Comparison of ENCODE assay signal across 25 cellular contexts in the genomic region with DNA sequence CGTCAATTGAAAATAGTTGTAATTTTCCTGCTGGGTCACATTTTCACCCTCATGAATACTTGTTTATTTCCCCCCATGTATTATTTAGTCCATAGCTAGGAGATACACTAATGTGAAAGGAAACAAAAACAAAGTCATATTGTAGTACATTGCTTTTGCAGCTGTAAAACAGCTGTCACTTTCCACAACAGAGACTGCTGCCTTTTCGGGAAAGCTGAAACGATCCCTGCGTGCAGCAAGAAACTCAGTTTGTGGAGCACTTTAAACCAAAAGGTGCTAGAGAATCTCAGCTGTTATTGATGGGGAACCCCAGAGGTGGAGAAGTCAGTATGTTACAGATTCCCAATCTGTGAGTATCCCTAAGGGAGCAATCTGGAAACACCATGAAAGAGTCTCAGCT. TPM values are rescaled to one million over a fixed set of nuclear protein-coding genes. Genes with fewer than 3 reads are reported as not detected.
DNase-seq lines count a peak whose midpoint lies in the region; ATAC-seq, FAIRE-seq and TF ChIP-seq lines count a peak whose summit lies in the region.
"Had no signal": no experiment of that assay in that cellular context is flagged by ENCODE, and none has a peak within 500 bp of the region (broad histone marks: within the 10 kb centered on the region; RNA-seq: fewer than 3 reads in every experiment).

No MANE protein-coding gene starts in this region.

- H3K4me3 ChIP-seq in AG10803 (ENCODE audit: low read length) (peak overlapping the region; percentile 47), OCI-LY1 (ENCODE audit: low read depth, low read length, poor library complexity, severe bottlenecking) (no peak overlapping the region), choroid plexus epithelial cell (ENCODE audit: low read depth, low read length) (peak overlapping the region; percentile 2)
- H3K4me3 ChIP-seq: hepatocyte, suprapubic skin had no signal

- no peaks in the 10 kb centered on the region for H3K9me2 ChIP-seq in OCI-LY1 (ENCODE audit: low read depth, low read length)

- peaks cover 89% of the 10 kb centered on the region for H3K79me2 ChIP-seq in OCI-LY1 (ENCODE audit: insufficient read depth, low read length)

- peak overlapping the region; percentile 16; the same call in 1 of the 2 replicates for H3K9ac ChIP-seq in OCI-LY1 (ENCODE audit: low read length)

- no peaks in the 10 kb centered on the region for H3F3A ChIP-seq in OCI-LY1 (ENCODE audit: insufficient read depth, low read length)

- peaks cover 2% of the 10 kb centered on the region for H3K36me3 Mint-ChIP-seq in neural crest cell (ENCODE audit: low read depth)
- H3K36me3 Mint-ChIP-seq: CD4-positive, CD25-positive, alpha-beta regulatory T cell had no signal

- H3K4me1 Mint-ChIP-seq in neural crest cell = peaks cover 49% of the 10 kb centered on the region

- H3K27ac Mint-ChIP-seq in neural crest cell (ENCODE audit: unreplicated experiment) = no peak overlapping the region
- H3K27ac Mint-ChIP-seq: activated CD4-positive, alpha-beta memory T cell treated with anti-CD3 and anti-CD28 coated beads, Interleukin-2, amount 10 ng/mL, durations not matched to agents 7 days and 5 days; effector memory CD8-positive, alpha-beta T cell had no signal

- peaks cover 45% of the 10 kb centered on the region for H3K36me3 ChIP-seq in OCI-LY1 (ENCODE audit: insufficient read depth, low read length)
- H3K36me3 ChIP-seq: suprapubic skin had no signal

- peak overlapping the region; percentile 38 for H3K4me2 ChIP-seq in OCI-LY1 (ENCODE audit: low read length)
- H3K4me2 ChIP-seq: hepatocyte had no signal

- no peaks in the 10 kb centered on the region for H3K27me3 Mint-ChIP-seq in neural crest cell (ENCODE audit: low read depth)
- H3K27me3 Mint-ChIP-seq: activated CD4-positive, alpha-beta memory T cell treated with anti-CD3 and anti-CD28 coated beads, Interleukin-2, amount 10 ng/mL, durations not matched to agents 7 days and 5 days; CD4-positive, CD25-positive, alpha-beta regulatory T cell; effector memory CD8-positive, alpha-beta T cell had no signal

- no peaks in the 10 kb centered on the region for H3K9me3 ChIP-seq in OCI-LY1 (ENCODE audit: low read length)
- H3K9me3 ChIP-seq: suprapubic skin had no signal

- FAIRE-seq in GM12892 (lab: Jason Lieb, UNC) = no peak
- FAIRE-seq: islet of Langerhans had no signal

- TF ChIP-seq CTCF in AG10803 (conservative IDR thresholded peaks at IDR 0.05; ENCODE audit: low read length) (no peak), OCI-LY1 (IDR thresholded peaks at IDR 0.05; ENCODE audit: low read length) (no peak), choroid plexus epithelial cell (conservative IDR thresholded peaks at IDR 0.05; ENCODE audit: low read depth, low read length) (no peak), neural crest cell (conservative IDR thresholded peaks at IDR 0.05) (no peak)

- TF ChIP-seq POLR2A in GM12892 (IDR thresholded peaks at IDR 0.05; ENCODE audit: low read depth, low read length) = no peak

- DNase-seq in AG10803 (ENCODE audit: low read depth) (no peak), choroid plexus epithelial cell (ENCODE audit: low read depth) (peak; percentile 24), neural crest cell (ENCODE audit: low read depth, low spot score) (no peak), GM12892 (ENCODE audit: insufficient read length) (no peak), mesenteric fat pad (ENCODE audit: low spot score) (no peak), DMS79 (lab: John Stamatoyannopoulos, UW) (no peak)
- DNase-seq: ACHN; activated CD4-positive, alpha-beta memory T cell treated with anti-CD3 and anti-CD28 coated beads, Interleukin-2, amount 10 ng/mL, durations not matched to agents 7 days and 5 days; activated naive CD4-positive, alpha-beta T cell; activated T-cell treated with anti-CD3 and anti-CD28 coated beads, Interleukin-2, amount 50 U/mL, for 1 hour; aorta; CD4-positive, CD25-positive, alpha-beta regulatory T cell; effector memory CD8-positive, alpha-beta T cell; NCI-H1930; NCI-H446 treated with DMSO at 0.1 percent for 48 hours; WERI-Rb-1 had no signal

- no peak for ATAC-seq in HG03469 (IDR thresholded peaks at IDR 0.05; ENCODE audit: unreplicated experiment)
- ATAC-seq: effector memory CD8-positive, alpha-beta T cell had no signal

- peaks cover 47% of the 10 kb centered on the region for H3K4me1 ChIP-seq in OCI-LY1 (ENCODE audit: insufficient read depth, low read length, severe bottlenecking)

- H2AFZ ChIP-seq in OCI-LY1 (ENCODE audit: low read length) = no peak overlapping the region
- H2AFZ ChIP-seq: hepatocyte had no signal

- peaks cover 2% of the 10 kb centered on the region for H3K9me3 Mint-ChIP-seq in neural crest cell
- H3K9me3 Mint-ChIP-seq: CD4-positive, CD25-positive, alpha-beta regulatory T cell had no signal

- no peaks in the 10 kb centered on the region for H4K20me1 ChIP-seq in OCI-LY1 (ENCODE audit: insufficient read depth, low read length)

- H3K27ac ChIP-seq in OCI-LY1 (ENCODE audit: low read depth, low read length, poor library complexity, severe bottlenecking) = no peak overlapping the region
- H3K27ac ChIP-seq: hepatocyte, suprapubic skin, WERI-Rb-1 had no signal

- peak overlapping the region; percentile 1 for H3K4me3 Mint-ChIP-seq in neural crest cell
- H3K4me3 Mint-ChIP-seq: activated CD4-positive, alpha-beta memory T cell treated with anti-CD3 and anti-CD28 coated beads, Interleukin-2, amount 10 ng/mL, durations not matched to agents 7 days and 5 days; CD4-positive, CD25-positive, alpha-beta regulatory T cell; effector memory CD8-positive, alpha-beta T cell had no signal

- H3K27me3 ChIP-seq in OCI-LY1 (ENCODE audit: insufficient read depth, low read length) = no peaks in the 10 kb centered on the region
- H3K27me3 ChIP-seq: hepatocyte, suprapubic skin had no signal

RNA-seq across cellular contexts. Expression of a gene that starts 4.2 kb away (rescaled TPM):
- 91.7 and 104 TPM in 2 replicates for total RNA-seq in neural crest cell
- polyA plus RNA-seq in GM12892 (2012; ENCODE audit: missing spikeins) = 41.6 TPM
- 9.4 TPM for total RNA-seq in mesenteric fat pad

RNA-seq across cellular contexts. Expression of a gene that starts 36.3 kb away (rescaled TPM):
- total RNA-seq in neural crest cell (22.7 and 25.0 TPM in 2 replicates), mesenteric fat pad (0.71 TPM)
- 0.51 TPM for polyA plus RNA-seq in GM12892 (2012; ENCODE audit: missing spikeins)
- total RNA-seq: lung microvascular endothelial cell had no signal

RNA-seq across cellular contexts. Expression of a gene that starts 48.3 kb away (rescaled TPM):
- total RNA-seq in neural crest cell = 0.21 TPM in 1 of 2 replicates, not detected in the other
- polyA plus RNA-seq in GM12892 (2012; ENCODE audit: missing spikeins) = not detected
- not detected for total RNA-seq in mesenteric fat pad
- total RNA-seq: activated CD4-positive, alpha-beta memory T cell treated with anti-CD3 and anti-CD28 coated beads, Interleukin-2, amount 10 ng/mL, durations not matched to agents 7 days and 5 days; CD4-positive, CD25-positive, alpha-beta regulatory T cell; hepatocyte; lung microvascular endothelial cell; pulmonary artery endothelial cell; suprapubic skin; T-helper 1 cell treated with Interleukin-12 subunit alpha and Interleukin-12 subunit beta and Interleukin-4 antibody, amounts not matched to agents 30 ng/mL and 1 ng/mL, for 36 hours had no signal
- polyA plus RNA-seq: aorta; CD4-positive, CD25-positive, alpha-beta regulatory T cell; neural cell had no signal

RNA-seq across cellular contexts. Expression of a gene that starts 59.4 kb away (rescaled TPM):
- total RNA-seq in neural crest cell (1.2 and 2.4 TPM in 2 replicates), mesenteric fat pad (not detected)
- not detected for polyA plus RNA-seq in GM12892 (2012; ENCODE audit: missing spikeins)
- total RNA-seq: activated CD4-positive, alpha-beta memory T cell treated with anti-CD3 and anti-CD28 coated beads, Interleukin-2, amount 10 ng/mL, durations not matched to agents 7 days and 5 days; CD4-positive, CD25-positive, alpha-beta regulatory T cell; lung microvascular endothelial cell; T-helper 1 cell treated with Interleukin-12 subunit alpha and Interleukin-12 subunit beta and Interleukin-4 antibody, amounts not matched to agents 30 ng/mL and 1 ng/mL, for 36 hours had no signal
- polyA plus RNA-seq: CD4-positive, CD25-positive, alpha-beta regulatory T cell; neural cell had no signal

Comparison
In these comparisons a context has a peak if more than half of its experiments do, and no peak if none do; other contexts are left out.
1. RNA of a gene that starts 36.3 kb away (total RNA-seq): 22.7 to 25.0 TPM in neural crest cell; 0.71 TPM in mesenteric fat pad (single experiment); every median in the first group is over 10 times any median in the second.